In the genomic region with DNA sequence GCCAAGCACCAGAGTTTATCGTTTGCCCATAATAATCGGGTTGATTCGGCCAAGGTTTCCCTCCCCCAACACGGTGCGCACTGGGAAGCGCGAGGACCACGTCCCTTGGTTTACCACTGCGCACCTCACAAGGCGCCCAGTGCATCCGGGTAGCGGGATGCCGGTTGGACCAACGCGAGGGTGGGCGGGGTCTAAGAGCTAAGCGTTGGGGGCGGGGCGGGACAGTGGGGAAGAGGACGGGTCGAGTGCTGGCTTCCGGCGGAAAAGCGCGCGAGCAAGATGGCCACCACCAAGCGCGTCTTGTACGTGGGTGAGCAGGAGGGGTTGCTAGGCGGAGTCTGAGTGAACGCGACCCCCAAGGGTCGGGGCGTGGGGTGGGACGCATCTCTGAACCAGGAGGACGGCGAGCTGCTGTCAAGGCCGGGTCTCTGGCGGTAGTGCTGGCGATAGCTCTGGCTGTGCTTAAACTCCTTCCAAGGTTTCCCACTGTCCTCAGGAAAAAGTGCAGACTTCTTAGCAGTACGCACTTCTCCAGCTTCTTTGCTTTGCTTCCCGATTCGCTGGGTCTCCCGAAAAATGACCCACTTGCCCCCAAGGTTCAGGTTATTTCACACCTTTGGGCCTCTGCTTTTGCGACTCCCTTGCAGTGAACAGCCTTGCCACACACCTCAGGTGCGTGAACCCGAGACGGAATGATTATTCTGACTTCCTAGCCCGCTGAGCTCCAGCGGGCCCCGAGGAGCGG, we compare ENCODE assay signal across 8 cellular contexts. TPM values are rescaled to one million over a fixed set of nuclear protein-coding genes. Genes with fewer than 3 reads are reported as not detected.
A peak's percentile ranks its signal among the peaks of the same experiment; 100 is the strongest.
DNase-seq lines count a peak whose midpoint lies in the region; FAIRE-seq and TF ChIP-seq lines count a peak whose summit lies in the region.

Gene PPIE (plus strand): TSS at position 261 of the 745 bp plus-strand sequence. CDS start 19 bp downstream, at position 280.

- no peak within 1 kb of the TSS for H2BK12ac ChIP-seq in H9 (ENCODE audit: insufficient read length, low read depth, low read length)
- no peak within 1 kb of the TSS for H2BK12ac ChIP-seq in neuronal stem cell (ENCODE audit: low read length)

- no peaks in the 10 kb centered on the region for H3K9me3 Mint-ChIP-seq in H9

- H3K79me2 ChIP-seq in H9 (ENCODE audit: insufficient read depth, low read length) = no peaks in the 10 kb centered on the region

- H3K4me3 ChIP-seq in neuronal stem cell (ENCODE audit: low read length in 2 of 2) = peak within 1 kb of the TSS; percentile 77 to 89
- peak within 1 kb of the TSS; percentile 86 to 100 (median 96) for H3K4me3 ChIP-seq in subcutaneous abdominal adipose tissue (ENCODE audit: low read depth in 1 of 5, low read length in 5 of 5)

- no peak within 1 kb of the TSS for H4K5ac ChIP-seq in H9 (ENCODE audit: insufficient read length, low read depth, low read length)

- H3K4me1 Mint-ChIP-seq in H9 = peaks cover 9 to 13% of the 10 kb centered on the region in 2 experiments

- peaks cover 7% of the 10 kb centered on the region for H3K23me2 ChIP-seq in H9 (ENCODE audit: insufficient read length, low read depth, low read length, poor library complexity, severe bottlenecking)

- H4K91ac ChIP-seq in H9 (ENCODE audit: insufficient read length, low read depth, low read length) = no peak within 1 kb of the TSS
- no peak within 1 kb of the TSS for H4K91ac ChIP-seq in neuronal stem cell (ENCODE audit: low read depth, low read length, poor library complexity)

- H3K9ac ChIP-seq in H9 (ENCODE audit: extremely low read depth, insufficient read length, low read length) (peak within 1 kb of the TSS; percentile 77), neuronal stem cell (ENCODE audit: low read depth, low read length, poor library complexity) (peak within 1 kb of the TSS; percentile 90), subcutaneous abdominal adipose tissue (ENCODE audit: low read length in 5 of 5) (peak within 1 kb of the TSS; percentile 75 to 93 (median 89))

- no peak within 1 kb of the TSS for H3K23ac ChIP-seq in H9 (ENCODE audit: insufficient read length, low read depth, low read length)
- H3K23ac ChIP-seq in neuronal stem cell (ENCODE audit: low read depth, low read length, poor library complexity) = peak within 1 kb of the TSS; percentile 83

- H3K4me1 ChIP-seq in H9 (ENCODE audit: insufficient read depth, low read length) = peaks cover 2% of the 10 kb centered on the region; the same call in 1 of the 2 replicates
- peaks cover 2 to 4% of the 10 kb centered on the region in 2 donors for H3K4me1 ChIP-seq in neuronal stem cell (ENCODE audit: control insufficient read depth in 2 of 2, insufficient read depth in 1 of 2, low read depth in 1 of 2, low read length in 2 of 2)
- H3K4me1 ChIP-seq in subcutaneous abdominal adipose tissue (ENCODE audit: control insufficient read depth in 5 of 5, insufficient read depth in 5 of 5, low read length in 5 of 5) = peaks cover 3 to 20% (median 14%) of the 10 kb centered on the region in 5 donors

- H3K4ac ChIP-seq in H9 (ENCODE audit: low read depth, low read length) (no peak within 1 kb of the TSS), neuronal stem cell (ENCODE audit: low read length) (no peak within 1 kb of the TSS)

- DNase-seq in DMS79 (lab: John Stamatoyannopoulos, UW) (peak; percentile 82), H9 (peak; percentile 95), MV-4-11 (lab: John Stamatoyannopoulos, UW) (peak; percentile 87), SK-N-DZ (ENCODE audit: low spot score) (peak; percentile 84), frontal cortex (ENCODE audit: low spot score in 2 of 2) (peak; percentile 59 to 85), neuronal stem cell (ENCODE audit: low spot score) (peak; percentile 65)
- DNase-seq in activated naive CD4-positive, alpha-beta T cell treated with Interleukin-2 at 50 U/mL for 16 hours = peak; percentile 95

- no peak for FAIRE-seq in frontal cortex (lab: Jason Lieb, UNC)

- no peak within 1 kb of the TSS for H2BK20ac ChIP-seq in H9 (ENCODE audit: low read depth, low read length, poor library complexity, severe bottlenecking)

- H2AFZ ChIP-seq in H9 (ENCODE audit: low read length) = no peak within 1 kb of the TSS
- H2AFZ ChIP-seq in neuronal stem cell (ENCODE audit: low read length) = peak within 1 kb of the TSS; percentile 91

- H3K4me2 ChIP-seq in H9 (ENCODE audit: insufficient read depth, insufficient read length, low read length) (peak within 1 kb of the TSS; percentile 80), neuronal stem cell (ENCODE audit: insufficient read depth, low read length, poor library complexity, severe bottlenecking) (peak within 1 kb of the TSS; percentile 77)

- H2BK15ac ChIP-seq in H9 (ENCODE audit: low read depth, low read length) (no peak within 1 kb of the TSS), neuronal stem cell (ENCODE audit: low read length) (no peak within 1 kb of the TSS)

- H2BK120ac ChIP-seq in H9 (ENCODE audit: low read depth, low read length, poor library complexity, severe bottlenecking) (no peak within 1 kb of the TSS), neuronal stem cell (ENCODE audit: low read depth, low read length) (no peak within 1 kb of the TSS)

- no peak within 1 kb of the TSS for H3K56ac ChIP-seq in H9 (ENCODE audit: insufficient read length, low read depth, low read length)

- H2BK5ac ChIP-seq in H9 (ENCODE audit: insufficient read length, low read length) (no peak within 1 kb of the TSS), neuronal stem cell (ENCODE audit: low read length) (no peak within 1 kb of the TSS)

- peaks cover 12 to 38% of the 10 kb centered on the region in 2 donors for H3K36me3 ChIP-seq in neuronal stem cell (replicated peaks in 1 of 2; ENCODE audit: control insufficient read depth in 2 of 2, insufficient read depth in 2 of 2, low read length in 2 of 2)
- peaks cover 22 to 37% (median 24%) of the 10 kb centered on the region in 5 donors for H3K36me3 ChIP-seq in subcutaneous abdominal adipose tissue (ENCODE audit: control insufficient read depth in 5 of 5, insufficient read depth in 5 of 5, low read length in 5 of 5)

- H3K18ac ChIP-seq in H9 (ENCODE audit: insufficient read length, low read depth, low read length) = peak within 1 kb of the TSS; percentile 82
- peak within 1 kb of the TSS; percentile 79 for H3K18ac ChIP-seq in neuronal stem cell (ENCODE audit: low read length)

- TF ChIP-seq CTCF in H9 (conservative IDR thresholded peaks at IDR 0.05) = no peak

- H3K9me3 ChIP-seq in H9 (ENCODE audit: control insufficient read depth, low read depth, low read length) (no peaks in the 10 kb centered on the region), neuronal stem cell (replicated peaks in 1 of 2; ENCODE audit: control insufficient read depth in 2 of 2, insufficient read depth in 1 of 2, low read depth in 1 of 2, low read length in 2 of 2) (no peaks in the 10 kb centered on the region), subcutaneous abdominal adipose tissue (ENCODE audit: control insufficient read depth in 5 of 5, low read length in 5 of 5) (no peaks in the 10 kb centered on the region)

- H3K27me3 ChIP-seq in H9 (ENCODE audit: insufficient read depth, low read length) = peaks cover 6% of the 10 kb centered on the region; the same call in 1 of the 2 replicates
- H3K27me3 ChIP-seq in neuronal stem cell (ENCODE audit: control insufficient read depth in 3 of 3, insufficient read depth in 3 of 3, low read depth in 1 of 3, low read length in 3 of 3) = peaks cover 0 to 21% (median 4%) of the 10 kb centered on the region in 3 experiments
- H3K27me3 ChIP-seq in subcutaneous abdominal adipose tissue (ENCODE audit: control insufficient read depth in 5 of 5, insufficient read depth in 4 of 5, low read length in 5 of 5) = peaks cover 6 to 11% (median 7%) of the 10 kb centered on the region in 5 donors

- no CpG with 5 or more reads among the region's 52 CpGs for WGBS in H9 (ENCODE audit: extremely low coverage, insufficient read length, low lambda C conversion rate)
- no CpG with 5 or more reads among the region's 52 CpGs for WGBS in neuronal stem cell (ENCODE audit: extremely low coverage in 2 of 2, insufficient read length in 2 of 2, insufficient replicate concordance in 1 of 2), 2 donors

- no peak within 1 kb of the TSS for H3T11ph ChIP-seq in H9 (ENCODE audit: low read length)

- H3K79me1 ChIP-seq in H9 (ENCODE audit: insufficient read depth, low read depth, low read length, poor library complexity, severe bottlenecking) (no peaks in the 10 kb centered on the region), neuronal stem cell (ENCODE audit: low read depth, low read length) (no peaks in the 10 kb centered on the region)

- H3K27ac ChIP-seq in H9 (ENCODE audit: insufficient read length, low read depth, low read length) (no peak within 1 kb of the TSS), neuronal stem cell (replicated peaks; ENCODE audit: low read length) (no peak within 1 kb of the TSS), subcutaneous abdominal adipose tissue (ENCODE audit: low read depth, low read length) (peak within 1 kb of the TSS; percentile 4)

- H3K36me3 Mint-ChIP-seq in H9 (ENCODE audit: insufficient read depth in 1 of 3, low read depth in 3 of 3) = peaks cover 0 to 31% (median 28%) of the 10 kb centered on the region in 3 experiments; a peak in 6 of 7 replicates

- peak within 1 kb of the TSS in 2 of 3 experiments; percentile 89 to 95; a peak in 3 of 7 replicates for H3K27ac Mint-ChIP-seq in H9

- H3K27me3 Mint-ChIP-seq in H9 (ENCODE audit: low read depth) = peaks cover 50% of the 10 kb centered on the region

- H2AK5ac ChIP-seq in H9 (ENCODE audit: insufficient read length, low read length) (no peak within 1 kb of the TSS), neuronal stem cell (ENCODE audit: low read depth, low read length) (no peak within 1 kb of the TSS)

- no peaks in the 10 kb centered on the region for H4K20me1 ChIP-seq in H9 (ENCODE audit: control insufficient read depth, insufficient read depth, insufficient read length)

- H3K14ac ChIP-seq in H9 (ENCODE audit: insufficient read depth, low read length) = peak within 1 kb of the TSS; percentile 36
- no peak within 1 kb of the TSS for H3K14ac ChIP-seq in neuronal stem cell (ENCODE audit: low read length)

- H3K4me3 Mint-ChIP-seq in H9 = peak within 1 kb of the TSS; percentile 96 to 97

- peak within 1 kb of the TSS; percentile 29 for H4K8ac ChIP-seq in H9 (replicated peaks; ENCODE audit: insufficient read length, low read depth, low read length)
- H4K8ac ChIP-seq in neuronal stem cell (ENCODE audit: low read depth, low read length) = no peak within 1 kb of the TSS

RNA-seq across cellular contexts. Expression of gene PPIE, which starts in this region (rescaled TPM):
- total RNA-seq in H9 (2021) = 36.3 and 38.8 TPM in 2 replicates
- 48.3 and 50.1 TPM in 2 replicates for polyA plus RNA-seq in SK-N-DZ (2014; cell fraction: cytosol; rRNA removed)
- polyA plus RNA-seq in SK-N-DZ (2014; cell fraction: nucleus; rRNA removed) = 46.0 and 52.9 TPM in 2 replicates
- total RNA-seq in frontal cortex = 25.3 TPM
- 49.7 TPM for polyA plus RNA-seq in neuronal stem cell (2013, experiment 1 of 2)
- polyA plus RNA-seq in neuronal stem cell (2013, experiment 2 of 2) = 46.8 TPM
